ENCODE assay signal across 9 cellular contexts in genomic region chr10:125153693-125154490, GRCh38. TPM values are rescaled to one million over a fixed set of nuclear protein-coding genes. Genes with fewer than 3 reads are reported as not detected.
A peak's percentile ranks its signal among the peaks of the same experiment; 100 is the strongest.
DNase-seq lines count a peak whose midpoint lies in the region; ATAC-seq and TF ChIP-seq lines count a peak whose summit lies in the region.
"Had no signal": no experiment of that assay in that cellular context is flagged by ENCODE, and none has a peak within 500 bp of the region (broad histone marks: within the 10 kb centered on the region; RNA-seq: fewer than 3 reads in every experiment).

No MANE protein-coding gene starts in this region.

- H3K36me3 ChIP-seq in RWPE2 (ENCODE audit: low read depth): peaks cover 66% of the 10 kb centered on the region

- H3K27me3 Mint-ChIP-seq in natural killer cell treated with Interleukin-12 subunit alpha and Interleukin-12 subunit beta and Interleukin-15 and Interleukin-18, amount 100 ng/mL, for 72 hours: no peaks in the 10 kb centered on the region

- peaks cover 75 to 76% of the 10 kb centered on the region in 2 donors for H3K4me1 Mint-ChIP-seq in natural killer cell treated with Interleukin-12 subunit alpha and Interleukin-12 subunit beta and Interleukin-15 and Interleukin-18, amount 100 ng/mL, for 72 hours (ENCODE audit: low read depth in 2 of 2)

- peak overlapping the region; percentile 89 for H3K27ac ChIP-seq in RWPE2 (ENCODE audit: poor library complexity, severe bottlenecking)

- no peak for DNase-seq in AG04449 (ENCODE audit: low read depth, low spot score)
- DNase-seq in RWPE2 (ENCODE audit: low spot score): no peak
- DNase-seq in fibroblast of the aortic adventitia (ENCODE audit: low read depth): peak; percentile 54
- DNase-seq in natural killer cell treated with Interleukin-12 subunit alpha and Interleukin-12 subunit beta and Interleukin-15 and Interleukin-18, amount 100 ng/mL, for 72 hours (ENCODE audit: low spot score): no peak
- DNase-seq in NCI-H226: no peak
- DNase-seq in NCI-H748 (lab: John Stamatoyannopoulos, UW; ENCODE audit: unreplicated experiment): no peak
- DNase-seq in medulla oblongata (ENCODE audit: extremely low spot score): no peak
- DNase-seq: CD4-positive, CD25-positive, alpha-beta regulatory T cell had no signal

- POLR2A ChIA-PET in AG04449 (lab: Yijun Ruan, JAX): no interaction called here

- H3K4me3 ChIP-seq in AG04449 (ENCODE audit: low read depth, low read length) (peak overlapping the region; percentile 39; the same call in 1 of the 2 replicates), RWPE2 (ENCODE audit: severe bottlenecking) (no peak overlapping the region), fibroblast of the aortic adventitia (ENCODE audit: low read depth, low read length) (no peak overlapping the region)

- TF ChIP-seq CTCF in AG04449 (IDR thresholded peaks at IDR 0.05; ENCODE audit: insufficient read depth, low read length, missing control alignments): no peak
- TF ChIP-seq CTCF in RWPE2 (IDR thresholded peaks at IDR 0.05; ENCODE audit: poor library complexity, severe bottlenecking): no peak
- no peak for TF ChIP-seq CTCF in fibroblast of the aortic adventitia (IDR thresholded peaks at IDR 0.05; ENCODE audit: insufficient read depth, low read length)

- peak overlapping the region; percentile 41 for H3K4me3 Mint-ChIP-seq in natural killer cell treated with Interleukin-12 subunit alpha and Interleukin-12 subunit beta and Interleukin-15 and Interleukin-18, amount 100 ng/mL, for 72 hours
- H3K4me3 Mint-ChIP-seq: CD4-positive, CD25-positive, alpha-beta regulatory T cell had no signal

- no peaks in the 10 kb centered on the region for H3K36me3 Mint-ChIP-seq in natural killer cell treated with Interleukin-12 subunit alpha and Interleukin-12 subunit beta and Interleukin-15 and Interleukin-18, amount 100 ng/mL, for 72 hours
- H3K36me3 Mint-ChIP-seq: CD4-positive, CD25-positive, alpha-beta regulatory T cell had no signal

- H3K27ac Mint-ChIP-seq in natural killer cell treated with Interleukin-12 subunit alpha and Interleukin-12 subunit beta and Interleukin-15 and Interleukin-18, amount 100 ng/mL, for 72 hours: peak overlapping the region; percentile 51 to 94
- H3K27ac Mint-ChIP-seq: CD4-positive, CD25-positive, alpha-beta regulatory T cell had no signal

- ATAC-seq in RWPE2 (ENCODE audit: low read depth) (peak; percentile 20; the same call in 2 of the 3 replicates), GM21529 (IDR thresholded peaks at IDR 0.05; ENCODE audit: unreplicated experiment) (no peak)
- ATAC-seq in natural killer cell treated with Interleukin-12 subunit alpha and Interleukin-12 subunit beta and Interleukin-15 and Interleukin-18, amount 100 ng/mL, for 72 hours: no peak

- H3K9me3 Mint-ChIP-seq in natural killer cell treated with Interleukin-12 subunit alpha and Interleukin-12 subunit beta and Interleukin-15 and Interleukin-18, amount 100 ng/mL, for 72 hours: no peaks in the 10 kb centered on the region

- H3K27me3 ChIP-seq in RWPE2 (ENCODE audit: insufficient read depth, poor library complexity, severe bottlenecking): no peaks in the 10 kb centered on the region

- H3K9me3 ChIP-seq in RWPE2 (ENCODE audit: severe bottlenecking): no peaks in the 10 kb centered on the region

- CTCF ChIA-PET in AG04449 (lab: Yijun Ruan, JAX): interaction anchor here (1.1 to 3.5 kb wide), 5 partner anchors 19 to 162 kb away, joined by 3 to 19 read pairs (median 3); no protein-coding TSS in a partner anchor

- H3K4me1 ChIP-seq in RWPE2 (ENCODE audit: insufficient read depth, poor library complexity, severe bottlenecking): peaks cover 68% of the 10 kb centered on the region

RNA-seq across cellular contexts. Expression of gene CTBP2, which starts 6.5 kb away (rescaled TPM):
- total RNA-seq in fibroblast of the aortic adventitia (ENCODE audit: low replicate concordance): 37.9 and 45.4 TPM in 2 replicates
- 10 to 100 TPM; 61.3 to 76.4 TPM for total RNA-seq in natural killer cell treated with Interleukin-12 subunit alpha and Interleukin-12 subunit beta and Interleukin-15 and Interleukin-18, amount 100 ng/mL, for 72 hours
